Comparison of ENCODE assay signal across 18 cellular contexts in genomic region chr18:44683566-44683965, GRCh38. TPM values are rescaled to one million over a fixed set of nuclear protein-coding genes. Genes with fewer than 3 reads are reported as not detected.
DNase-seq lines count a peak whose midpoint lies in the region; ATAC-seq, FAIRE-seq and TF ChIP-seq lines count a peak whose summit lies in the region.
"Had no signal": no experiment of that assay in that cellular context is flagged by ENCODE, and none has a peak within 500 bp of the region (broad histone marks: within the 10 kb centered on the region; RNA-seq: fewer than 3 reads in every experiment).

No MANE protein-coding gene starts in this region.

- intact Hi-C loops in body of pancreas (cut with DNase I): loop anchor here (10.0 kb wide), 1 partner anchor 111 kb away; no protein-coding TSS in a partner anchor
- intact Hi-C loops in kidney (cut with DNase I): no loop called here
- intact Hi-C loops in A673 (cut with micrococcal nuclease; ENCODE audit: unreplicated experiment): loop anchor here (5.0 kb wide), 2 partner anchors 214 to 339 kb away; no protein-coding TSS in a partner anchor

- H3K4me3 ChIP-seq in body of pancreas (no peak overlapping the region), kidney (ENCODE audit: low read length in 2 of 2) (peak overlapping the region in 1 of 2 donors; percentile 81), suprapubic skin (no peak overlapping the region), A673 (ENCODE audit: low read depth, low read length, poor library complexity, severe bottlenecking) (no peak overlapping the region)
- H3K4me3 ChIP-seq: HAP-1 had no signal

- CTCF ChIA-PET in A673 (lab: Charles Lee): no interaction called here

- H3K9me3 ChIP-seq in body of pancreas (no peaks in the 10 kb centered on the region), kidney (ENCODE audit: control insufficient read depth in 1 of 2, low read length in 2 of 2) (no peaks in the 10 kb centered on the region), suprapubic skin (no peaks in the 10 kb centered on the region), A673 (ENCODE audit: low read depth, low read length, poor library complexity, severe bottlenecking) (no peaks in the 10 kb centered on the region)
- H3K9me3 ChIP-seq: HAP-1 had no signal

- POLR2A ChIA-PET in A673 (lab: Charles Lee; ENCODE audit: low non-redundant PET): no interaction called here

- no peak for TF ChIP-seq EP300 in suprapubic skin (IDR thresholded peaks at IDR 0.05)

- H3K27me3 ChIP-seq in body of pancreas: no peaks in the 10 kb centered on the region
- no peaks in the 10 kb centered on the region for H3K27me3 ChIP-seq in suprapubic skin
- H3K27me3 ChIP-seq in A673 (replicated peaks; ENCODE audit: insufficient read depth, low read depth, low read length, poor library complexity): peaks cover 5% of the 10 kb centered on the region

- FAIRE-seq in kidney (lab: Jason Lieb, UNC) (no peak), H54 (lab: Jason Lieb, UNC) (no peak)
- FAIRE-seq: endothelial cell of umbilical vein had no signal

- peak overlapping the region in 1 of 2 donors; percentile 65 for H3K9ac ChIP-seq in kidney (ENCODE audit: low read length in 2 of 2)

- no peak for ATAC-seq in body of pancreas
- ATAC-seq: left colon had no signal

- TF ChIP-seq CTCF in body of pancreas (IDR thresholded peaks at IDR 0.05) (no peak), kidney (IDR thresholded peaks at IDR 0.05; ENCODE audit: borderline replicate concordance, extremely low read depth, insufficient read depth) (no peak), suprapubic skin (IDR thresholded peaks at IDR 0.05) (no peak), A673 (conservative IDR thresholded peaks at IDR 0.05; ENCODE audit: low read depth, low read length) (no peak)

- peak; percentile 40 for DNase-seq in GM03348 (ENCODE audit: low spot score)
- no peak for DNase-seq in body of pancreas
- no peak for DNase-seq in kidney
- no peak for DNase-seq in suprapubic skin (ENCODE audit: low spot score in 2 of 2)
- DNase-seq in HT-29 (ENCODE audit: low spot score): no peak
- DNase-seq in A673 (ENCODE audit: low spot score): no peak
- no peak for DNase-seq in H54 (ENCODE audit: insufficient read length, low spot score)
- DNase-seq in midbrain (lab: John Stamatoyannopoulos, UW): no peak
- DNase-seq: activated CD4-positive, alpha-beta T cell treated with anti-CD3 and anti-CD28 coated beads for 48 hours; activated naive CD8-positive, alpha-beta T cell treated with anti-CD3 and anti-CD28 coated beads, Interleukin-2, amount 10 ng/mL, durations not matched to agents 7 days and 5 days; activated T-cell treated with anti-CD3 and anti-CD28 coated beads, Interleukin-2, amount 50 U/mL, for 1 hour; hippocampal formation; left colon; stimulated activated CD4-positive, alpha-beta T cell treated with anti-CD3 and anti-CD28 coated beads, Interleukin-2, amount 100 ng/mL, for 48 hours; stimulated activated CD8-positive, alpha-beta memory T cell treated with anti-CD3 and anti-CD28 coated beads, Interleukin-4, amount 100 ng/mL, for 48 hours; trophoblast cell had no signal

- H3K36me3 ChIP-seq in body of pancreas (replicated peaks in 1 of 2; ENCODE audit: insufficient read depth in 1 of 2, low read depth in 2 of 2): no peaks in the 10 kb centered on the region
- H3K36me3 ChIP-seq in kidney (ENCODE audit: control insufficient read depth in 1 of 2, insufficient read depth in 2 of 2, low read length in 2 of 2): no peaks in the 10 kb centered on the region
- H3K36me3 ChIP-seq in suprapubic skin: no peaks in the 10 kb centered on the region
- no peaks in the 10 kb centered on the region for H3K36me3 ChIP-seq in A673 (ENCODE audit: insufficient read depth, low read length, poor library complexity, severe bottlenecking)
- H3K36me3 ChIP-seq: HAP-1 had no signal

- BruUV-seq in A673 (replicated peaks; lab: Mats Ljungman, UMichigan): no TSS peak

- H3K4me1 ChIP-seq in body of pancreas: peaks cover 61% of the 10 kb centered on the region
- H3K4me1 ChIP-seq in kidney (ENCODE audit: control insufficient read depth in 1 of 2, insufficient read depth in 1 of 2, low read depth in 1 of 2, low read length in 2 of 2): peaks cover 16 to 30% of the 10 kb centered on the region in 2 donors
- H3K4me1 ChIP-seq in suprapubic skin: peaks cover 44% of the 10 kb centered on the region
- peaks cover 25% of the 10 kb centered on the region for H3K4me1 ChIP-seq in A673 (ENCODE audit: insufficient read depth, low read length, poor library complexity, severe bottlenecking)

- TF ChIP-seq POLR2A in body of pancreas (IDR thresholded peaks at IDR 0.05) (no peak), suprapubic skin (IDR thresholded peaks at IDR 0.05) (no peak), H54 (IDR thresholded peaks at IDR 0.05; ENCODE audit: low read depth, low read length) (no peak)

- H3K27ac ChIP-seq in body of pancreas (peak overlapping the region; percentile 66 to 99 (median 96)), kidney (ENCODE audit: low read depth in 2 of 2, low read length in 2 of 2) (peak overlapping the region; percentile 49 to 93), suprapubic skin (peak overlapping the region; percentile 67), A673 (ENCODE audit: low read depth, low read length, poor library complexity, severe bottlenecking) (no peak overlapping the region)

RNA-seq across cellular contexts. Expression of gene SETBP1, which starts 2.9 kb away (rescaled TPM):
- total RNA-seq in body of pancreas (10 to 100 TPM; 23.6 to 37.2 TPM), kidney (71.7 TPM), suprapubic skin (10 to 100 TPM; 13.1 to 25.6 (median 17.2) TPM), A673 (2021) (14.0 and 16.2 TPM in 2 replicates)
- polyA plus RNA-seq in kidney (ENCODE audit: insufficient read depth, low read depth, low replicate concordance): 2.7 TPM
- total RNA-seq in HT-29 (2014; rRNA removed; shearing (Covaris generic)): 0.08 and 0.33 TPM in 2 replicates

Comparison
In these comparisons a context has a peak if more than half of its experiments do, and no peak if none do; other contexts are left out.
1. RNA of gene SETBP1, which starts 2.9 kb away (total RNA-seq): 71.7 TPM in kidney (single experiment), 23.6 to 37.2 TPM in body of pancreas, 13.1 to 25.6 TPM in suprapubic skin and 14.0 to 16.2 TPM in A673; 0.08 to 0.33 TPM in HT-29; every median in the first group is over 10 times any median in the second.